Comparison of ENCODE assay signal across 8 cellular contexts in the genomic region with DNA sequence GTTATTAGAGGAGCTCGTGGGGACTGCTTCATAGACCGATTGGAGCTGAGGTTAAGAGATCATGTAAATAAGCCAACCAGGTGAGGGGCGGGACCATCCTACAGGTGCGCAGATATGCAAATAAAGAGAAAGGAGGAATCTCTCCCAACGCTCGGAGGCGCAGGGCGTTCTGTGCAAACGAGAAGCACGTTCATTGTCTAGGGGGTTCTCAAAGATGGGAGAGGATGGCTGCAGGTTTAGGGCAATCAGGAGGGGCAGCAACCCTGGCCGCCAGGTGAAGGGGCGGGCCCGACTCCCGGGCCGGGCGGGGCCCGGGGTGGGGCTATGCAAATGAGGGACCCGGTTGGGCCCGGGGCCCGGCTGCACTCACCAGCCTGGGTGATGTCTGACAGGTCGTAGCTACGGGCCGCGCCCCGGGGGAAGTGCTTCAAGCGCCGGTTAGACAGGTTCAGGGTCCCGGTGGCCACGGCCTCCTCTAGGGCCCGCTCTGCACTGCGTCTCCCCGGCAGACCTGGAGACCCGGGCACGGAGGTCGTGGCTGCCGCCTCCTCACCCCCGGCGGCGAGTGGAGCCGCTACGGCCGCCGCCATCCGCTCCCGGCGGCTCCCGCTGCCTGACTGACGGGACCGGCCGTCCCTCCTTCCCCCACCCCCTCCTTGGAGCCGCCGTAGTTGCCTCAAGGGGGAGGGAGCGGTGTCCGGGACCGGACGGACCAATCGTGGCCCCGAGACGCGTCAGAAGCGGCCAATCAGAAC. TPM values are rescaled to one million over a fixed set of nuclear protein-coding genes. Genes with fewer than 3 reads are reported as not detected.
A peak's percentile ranks its signal among the peaks of the same experiment; 100 is the strongest.
DNase-seq lines count a peak whose midpoint lies in the region; ATAC-seq, FAIRE-seq and TF ChIP-seq lines count a peak whose summit lies in the region.

A gene with protein sequence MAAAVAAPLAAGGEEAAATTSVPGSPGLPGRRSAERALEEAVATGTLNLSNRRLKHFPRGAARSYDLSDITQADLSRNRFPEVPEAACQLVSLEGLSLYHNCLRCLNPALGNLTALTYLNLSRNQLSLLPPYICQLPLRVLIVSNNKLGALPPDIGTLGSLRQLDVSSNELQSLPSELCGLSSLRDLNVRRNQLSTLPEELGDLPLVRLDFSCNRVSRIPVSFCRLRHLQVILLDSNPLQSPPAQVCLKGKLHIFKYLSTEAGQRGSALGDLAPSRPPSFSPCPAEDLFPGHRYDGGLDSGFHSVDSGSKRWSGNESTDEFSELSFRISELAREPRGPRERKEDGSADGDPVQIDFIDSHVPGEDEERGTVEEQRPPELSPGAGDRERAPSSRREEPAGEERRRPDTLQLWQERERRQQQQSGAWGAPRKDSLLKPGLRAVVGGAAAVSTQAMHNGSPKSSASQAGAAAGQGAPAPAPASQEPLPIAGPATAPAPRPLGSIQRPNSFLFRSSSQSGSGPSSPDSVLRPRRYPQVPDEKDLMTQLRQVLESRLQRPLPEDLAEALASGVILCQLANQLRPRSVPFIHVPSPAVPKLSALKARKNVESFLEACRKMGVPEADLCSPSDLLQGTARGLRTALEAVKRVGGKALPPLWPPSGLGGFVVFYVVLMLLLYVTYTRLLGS (minus strand): TSS at position 619 of the 755 bp plus-strand sequence. CDS start 29 bp downstream, at position 590.

- H3K27ac Mint-ChIP-seq in CD4-positive, CD25-positive, alpha-beta regulatory T cell = peak within 1 kb of the TSS; percentile 91 to 97 (median 97)

- peak; percentile 99 for TF ChIP-seq POLR2A in K562 (conservative IDR thresholded peaks at IDR 0.05)

- in situ Hi-C loops in K562 (cut with MboI) = no loop called here

- DNase-seq in CD4-positive, CD25-positive, alpha-beta regulatory T cell = peak in 2 of 3 donors; percentile 68 to 69
- DNase-seq in T-helper 1 cell (peak in 4 of 5 donors; percentile 53 to 69 (median 62)), K562 (ENCODE audit: extremely low read depth in 1 of 4, low spot score in 3 of 4) (peak; percentile 70 to 100 (median 98))
- peak; percentile 66 for DNase-seq in stimulated activated CD4-positive, alpha-beta T cell treated with anti-CD3 and anti-CD28 coated beads, Interleukin-15, amount 100 ng/mL, for 24 hours

- H3K9me3 ChIP-seq in CD4-positive, CD25-positive, alpha-beta regulatory T cell (ENCODE audit: control insufficient read depth in 2 of 2, low read length in 2 of 2) = no peaks in the 10 kb centered on the region
- no peaks in the 10 kb centered on the region for H3K9me3 ChIP-seq in HUES6 (ENCODE audit: control insufficient read depth, insufficient read depth, low read depth, low read length)
- H3K9me3 ChIP-seq in K562 (replicated peaks; ENCODE audit: control insufficient read depth, insufficient read depth, low read depth, low read length) = no peaks in the 10 kb centered on the region
- H3K9me3 ChIP-seq in iPS-18c (ENCODE audit: control insufficient read depth, insufficient read depth, low read length) = no peaks in the 10 kb centered on the region

- no peaks in the 10 kb centered on the region for H3K9me3 Mint-ChIP-seq in CD4-positive, CD25-positive, alpha-beta regulatory T cell

- TF ChIP-seq EP300 in K562 (IDR thresholded peaks at IDR 0.05; ENCODE audit: low read length) = peak; percentile 60

- intact Hi-C loops in K562 (cut with micrococcal nuclease) = no loop called here

- peaks cover 0 to 37% (median 13%) of the 10 kb centered on the region in 4 donors for H3K4me1 Mint-ChIP-seq in CD4-positive, CD25-positive, alpha-beta regulatory T cell

- peaks cover 46% of the 10 kb centered on the region for H3K4me1 ChIP-seq in CD4-positive, CD25-positive, alpha-beta regulatory T cell (ENCODE audit: control insufficient read depth, insufficient read depth, low read length, poor library complexity, severe bottlenecking)
- peaks cover 38% of the 10 kb centered on the region for H3K4me1 ChIP-seq in HUES6 (ENCODE audit: control insufficient read depth, insufficient read depth, low read length)
- peaks cover 26 to 70% of the 10 kb centered on the region in 2 experiments for H3K4me1 ChIP-seq in K562 (replicated peaks in 1 of 2; ENCODE audit: control insufficient read depth in 2 of 2, insufficient read depth in 2 of 2, low read length in 2 of 2)

- FAIRE-seq in K562 (lab: Jason Lieb, UNC) = no peak

- CTCF ChIA-PET in K562 (lab: Yijun Ruan, JAX; ENCODE audit: low intra/inter-chr PET ratio) = interaction anchor here (0.6 to 1.1 kb wide), 2 partner anchors 106 to 492 kb away, joined by 3 to 4 read pairs; no protein-coding TSS in a partner anchor

- H3K79me2 ChIP-seq in K562 (ENCODE audit: control insufficient read depth, insufficient read depth, low read length) = peaks cover 31% of the 10 kb centered on the region

- H2AFZ ChIP-seq in K562 (ENCODE audit: low read depth, low read length) = peak within 1 kb of the TSS; percentile 86

- peak within 1 kb of the TSS; percentile 88 to 100 (median 98) for H3K4me3 Mint-ChIP-seq in CD4-positive, CD25-positive, alpha-beta regulatory T cell

- peaks cover 7% of the 10 kb centered on the region for H3K27me3 Mint-ChIP-seq in CD4-positive, CD25-positive, alpha-beta regulatory T cell

- H3K9ac ChIP-seq in HUES6 (ENCODE audit: low read length) = peak within 1 kb of the TSS; percentile 89
- H3K9ac ChIP-seq in K562 (ENCODE audit: insufficient read depth in 1 of 2, low read depth in 2 of 2, low read length in 2 of 2) = peak within 1 kb of the TSS; percentile 90 to 97

- H4K20me1 ChIP-seq in K562 (replicated peaks; ENCODE audit: control insufficient read depth, insufficient read depth, low read length) = peaks cover 24% of the 10 kb centered on the region

- POLR2A ChIA-PET in K562 (lab: Yijun Ruan, JAX) = interaction anchor here (0.6 to 3.5 kb wide), 41 partner anchors 9 to 503 kb away, joined by 3 to 27 read pairs (median 4); a partner anchor contains a TSS

- H3K27me3 ChIP-seq in CD4-positive, CD25-positive, alpha-beta regulatory T cell (ENCODE audit: control insufficient read depth, insufficient read depth, low read length) = no peaks in the 10 kb centered on the region
- no peaks in the 10 kb centered on the region for H3K27me3 ChIP-seq in HUES6 (ENCODE audit: control insufficient read depth, insufficient read depth, low read length)
- no peaks in the 10 kb centered on the region for H3K27me3 ChIP-seq in K562 (ENCODE audit: control insufficient read depth in 2 of 2, insufficient read depth in 2 of 2, low read length in 2 of 2)

- no peak for TF ChIP-seq CTCF in K562 (IDR thresholded peaks at IDR 0.05 in 2 of 3, conservative IDR thresholded peaks at IDR 0.05 in 1 of 3; ENCODE audit: insufficient read depth in 2 of 3, low read depth in 1 of 3, low read length in 3 of 3)

- H3K4me3 ChIP-seq in CD4-positive, CD25-positive, alpha-beta regulatory T cell (ENCODE audit: low read depth, low read length) = peak within 1 kb of the TSS; percentile 86
- peak within 1 kb of the TSS; percentile 92 for H3K4me3 ChIP-seq in HUES6 (ENCODE audit: low read depth, low read length)
- peak within 1 kb of the TSS; percentile 75 for H3K4me3 ChIP-seq in K562
- peak within 1 kb of the TSS; percentile 92 for H3K4me3 ChIP-seq in iPS-18c (ENCODE audit: insufficient read depth, low read depth, low read length)

- ATAC-seq in CD4-positive, CD25-positive, alpha-beta regulatory T cell (ENCODE audit: low read depth in 2 of 2) = peak in 1 of 2 donors; percentile 4
- ATAC-seq in GM19395 (IDR thresholded peaks at IDR 0.05; ENCODE audit: unreplicated experiment) (peak; percentile 30), K562 (peak; percentile 67), HG02981 (IDR thresholded peaks at IDR 0.05; ENCODE audit: unreplicated experiment) (no peak)

- H3K36me3 ChIP-seq in CD4-positive, CD25-positive, alpha-beta regulatory T cell (ENCODE audit: control insufficient read depth, insufficient read depth, low read length) = peaks cover 19% of the 10 kb centered on the region
- peaks cover 20% of the 10 kb centered on the region for H3K36me3 ChIP-seq in HUES6 (ENCODE audit: control insufficient read depth, insufficient read depth, low read length)
- H3K36me3 ChIP-seq in K562 (ENCODE audit: control insufficient read depth, insufficient read depth, low read length) = peaks cover 36% of the 10 kb centered on the region

- peak within 1 kb of the TSS; percentile 100 for H3K4me2 ChIP-seq in K562 (ENCODE audit: insufficient read depth, low read length)

- BruUV-seq in K562 (replicated peaks; lab: Mats Ljungman, UMichigan) = no TSS peak

- peaks cover 12% of the 10 kb centered on the region for H3K9me1 ChIP-seq in K562 (ENCODE audit: control insufficient read depth, insufficient read depth, low read length)

- peak within 1 kb of the TSS; percentile 97 for H3K27ac ChIP-seq in CD4-positive, CD25-positive, alpha-beta regulatory T cell (ENCODE audit: insufficient read depth, low read length, poor library complexity, severe bottlenecking)
- H3K27ac ChIP-seq in HUES6 (ENCODE audit: low read depth, low read length) (peak within 1 kb of the TSS; percentile 74), K562 (ENCODE audit: extremely low read depth, low read depth, low read length) (peak within 1 kb of the TSS; percentile 88)

- TF ChIP-seq RAD21 in K562 (CRISPR knock-in tag; conservative IDR thresholded peaks at IDR 0.05 in 1 of 2, IDR thresholded peaks at IDR 0.05 in 1 of 2) = no peak

- whole genome bisulfite sequencing in K562 (ENCODE audit: insufficient coverage, low coverage, missing lambda C conversion rate) = under 1% methylated on average over 56 of the region's 61 CpGs

- H3K36me3 Mint-ChIP-seq in CD4-positive, CD25-positive, alpha-beta regulatory T cell = no peaks in the 10 kb centered on the region

TF ChIP-seq in K562, 482 proteins besides CTCF, POLR2A, EP300 and RAD21 (continues in another document):
- TF ChIP-seq NCOA6 (IDR thresholded peaks at IDR 0.05) = no peak

RNA-seq across cellular contexts. Expression of the gene that starts here (rescaled TPM):
- total RNA-seq in CD4-positive, CD25-positive, alpha-beta regulatory T cell = 350 TPM
- 100 to 1,000 TPM; 115 to 136 (median 126) TPM for polyA plus RNA-seq in CD4-positive, CD25-positive, alpha-beta regulatory T cell
- total RNA-seq in K562 (2011; cell fraction: chromatin; rRNA removed; ENCODE audit: low replicate concordance) = 117 and 377 TPM in 2 replicates
- total RNA-seq in K562 (2011; cell fraction: nucleolus; rRNA removed) = 224 and 228 TPM in 2 replicates
- 133 and 136 TPM in 2 replicates for total RNA-seq in K562 (2011; cell fraction: nucleoplasm; rRNA removed)
- total RNA-seq in K562 (2014; rRNA removed) = 15.0 and 33.7 TPM in 2 replicates
- 3.3 and 6.0 TPM in 2 replicates for total RNA-seq in K562 (2014; rRNA removed; fragmentation: Illumina TruSeq; extraction: Trizol)
- 15.0 and 17.2 TPM in 2 replicates for total RNA-seq in K562 (2015; rRNA removed; fragmentation: Illumina TruSeq; extraction: Trizol)
- total RNA-seq in K562 (2021) = 56.0 and 63.3 TPM in 2 replicates
- polyA plus RNA-seq in K562 (2011; rRNA removed) = 9.0 and 22.2 TPM in 2 replicates
- polyA plus RNA-seq in K562 (2011; cell fraction: cytosol; rRNA removed) = 8.5 and 16.9 TPM in 2 replicates
- 184 and 234 TPM in 2 replicates for polyA plus RNA-seq in K562 (2011; cell fraction: nucleus; rRNA removed)
- 28.5 and 77.6 TPM in 2 replicates for polyA plus RNA-seq in K562 (2012)
- polyA plus RNA-seq in K562 (2014; fragmentation: Illumina TruSeq; extraction: Trizol) = 15.7 and 28.6 TPM in 2 replicates
- polyA plus RNA-seq in K562 (2014; fragmentation: Nextera tagmentation; extraction: Ambion mirVana) = under 1 TPM; 0.06 to 0.25 TPM
- 41.0 and 53.0 TPM in 2 replicates for polyA plus RNA-seq in K562 (2014; rRNA removed)
- polyA minus RNA-seq in K562 (2011; rRNA and poly(A)+ RNA removed) = 7.4 and 7.6 TPM in 2 replicates
- 25.4 and 28.8 TPM in 2 replicates for polyA minus RNA-seq in K562 (2011; cell fraction: cytosol; rRNA and poly(A)+ RNA removed)
- polyA minus RNA-seq in K562 (2011; cell fraction: nucleus; rRNA and poly(A)+ RNA removed) = 61.5 and 71.8 TPM in 2 replicates
